Comparison of ENCODE assay signal across 1 cellular context in the genomic region with DNA sequence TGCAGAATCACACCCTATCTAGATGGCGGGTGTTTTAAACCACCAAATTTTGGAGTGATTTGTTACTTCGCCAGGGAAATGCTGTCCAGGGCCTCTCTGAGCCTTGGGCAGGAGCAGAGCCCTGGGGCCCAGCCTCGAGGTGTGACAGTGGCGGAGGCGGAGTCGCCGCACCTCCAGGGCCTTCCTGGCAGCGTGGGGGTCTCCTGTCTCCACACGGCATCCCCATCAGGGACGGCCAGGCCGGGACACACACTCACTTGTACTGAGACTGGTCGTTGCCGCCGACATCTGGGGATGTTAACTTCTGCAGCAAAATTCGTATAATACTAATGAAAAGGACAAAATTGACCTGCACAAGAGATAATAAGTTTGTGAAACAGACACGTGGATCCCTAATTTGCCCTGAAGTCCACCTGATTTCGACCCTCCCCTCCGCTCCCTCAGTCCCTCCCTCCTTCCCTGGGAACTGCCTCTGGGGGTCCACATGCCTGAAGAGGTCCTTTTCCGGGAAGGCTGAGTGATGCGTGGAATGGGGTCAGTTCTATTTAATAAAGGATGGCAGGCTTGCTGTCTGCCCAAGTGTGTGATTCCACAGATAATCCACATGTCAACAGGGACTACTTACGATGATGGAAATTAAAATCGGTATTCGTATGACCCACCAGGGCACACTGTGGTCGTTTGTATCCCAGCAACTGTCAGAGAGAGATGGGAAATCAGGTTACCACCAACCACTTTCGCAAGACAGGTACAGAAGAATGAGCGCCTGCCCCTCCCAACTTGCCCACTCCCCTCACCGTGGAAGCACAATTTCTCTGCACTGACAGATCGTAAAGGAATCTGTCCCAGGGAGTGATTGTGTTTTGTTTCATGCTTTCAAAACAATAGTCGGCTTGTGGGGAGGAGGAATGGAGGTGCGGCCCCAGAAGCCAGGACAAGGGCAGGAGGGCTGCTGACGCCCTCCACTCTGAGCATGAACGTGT.
TF ChIP-seq lines count a peak whose summit lies in the region.

No MANE protein-coding gene starts in this region.

TF ChIP-seq in H1, 55 proteins besides CTCF, POLR2A, EP300 and RAD21:
- TF ChIP-seq ZNF274 (IDR thresholded peaks at IDR 0.05; ENCODE audit: borderline replicate concordance, extremely low read depth, low read length) (no peak), CBX5 (IDR thresholded peaks at IDR 0.05; ENCODE audit: low read depth, low read length) (no peak)
